Comparison of ENCODE assay signal across 2 cellular contexts in genomic region chr3:137808015-137808414, GRCh38.
TF ChIP-seq lines count a peak whose summit lies in the region.

No MANE protein-coding gene starts in this region.

TF ChIP-seq in GM23338, 12 proteins besides CTCF, POLR2A, EP300 and RAD21 (continued from another document):
- TF ChIP-seq ETS1 (IDR thresholded peaks at IDR 0.05) (no peak), JUNB (IDR thresholded peaks at IDR 0.05; ENCODE audit: unreplicated experiment) (no peak), EZH2 (IDR thresholded peaks at IDR 0.05; ENCODE audit: low read depth, unreplicated experiment) (no peak), ZNF331 (CRISPR knock-in tag; IDR thresholded peaks at IDR 0.05; ENCODE audit: low read depth) (no peak), CREB1 (CRISPR knock-in tag; IDR thresholded peaks at IDR 0.05; ENCODE audit: low read depth) (no peak), STAT1 (IDR thresholded peaks at IDR 0.05; ENCODE audit: unreplicated experiment) (no peak), NANOG (IDR thresholded peaks at IDR 0.05; ENCODE audit: borderline replicate concordance) (no peak), EZH2phosphoT487 (IDR thresholded peaks at IDR 0.05; ENCODE audit: unreplicated experiment) (no peak)

TF ChIP-seq in WTC11, 78 proteins besides CTCF, POLR2A, EP300 and RAD21 (continued from another document):
- TF ChIP-seq PREB (CRISPR knock-in tag; IDR thresholded peaks at IDR 0.05; ENCODE audit: borderline replicate concordance), result no peak
- no peak for TF ChIP-seq CBFB (CRISPR knock-in tag; IDR thresholded peaks at IDR 0.05; ENCODE audit: low read depth)
- no peak for TF ChIP-seq ZNF121 (CRISPR knock-in tag; IDR thresholded peaks at IDR 0.05)
- TF ChIP-seq ZNF512 (CRISPR knock-in tag; IDR thresholded peaks at IDR 0.05; ENCODE audit: borderline replicate concordance), result no peak
- no peak for TF ChIP-seq OVOL2 (CRISPR knock-in tag; IDR thresholded peaks at IDR 0.05; ENCODE audit: borderline replicate concordance)
